Comparison of ENCODE assay signal across 16 cellular contexts in the genomic region with DNA sequence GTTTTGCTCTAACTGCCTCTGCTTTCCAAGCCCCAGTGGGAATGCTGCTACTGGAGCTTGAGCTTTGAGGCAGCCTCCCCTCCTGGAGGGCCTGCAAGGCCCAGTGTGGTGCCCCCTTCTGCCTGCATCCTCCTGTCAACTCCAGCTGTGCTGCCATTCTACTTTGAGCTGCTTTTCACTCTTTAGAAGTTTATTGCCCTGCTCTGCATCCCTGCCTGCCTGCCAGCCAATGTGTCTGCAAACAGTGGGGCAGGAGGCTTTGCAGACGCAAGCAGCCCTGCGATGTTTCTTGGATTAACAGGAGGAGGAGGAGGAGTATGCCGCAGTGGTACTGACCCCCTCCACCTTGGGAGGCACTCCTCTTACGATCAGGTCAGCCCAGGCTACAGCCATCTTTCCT. TPM values are rescaled to one million over a fixed set of nuclear protein-coding genes. Genes with fewer than 3 reads are reported as not detected.
DNase-seq lines count a peak whose midpoint lies in the region; FAIRE-seq and TF ChIP-seq lines count a peak whose summit lies in the region.
"Had no signal": no experiment of that assay in that cellular context is flagged by ENCODE, and none has a peak within 500 bp of the region (broad histone marks: within the 10 kb centered on the region; RNA-seq: fewer than 3 reads in every experiment).

No MANE protein-coding gene starts in this region.

- H3K14ac ChIP-seq in H1 (ENCODE audit: insufficient read length), result no peak overlapping the region

- POLR2A ChIA-PET in H1 (lab: Charles Lee; ENCODE audit: partially characterized antibody), result interaction anchor here (0.9 to 2.8 kb wide), 6 partner anchors 15 to 42 kb away, joined by 3 to 17 read pairs (median 4); no protein-coding TSS in a partner anchor

- H4K8ac ChIP-seq in H1 (ENCODE audit: extremely low read depth, insufficient read depth, low read length), result no peak overlapping the region

- H3K23me2 ChIP-seq in H1 (ENCODE audit: low read depth, low read length), result no peaks in the 10 kb centered on the region

- H3K27ac ChIP-seq in HUES6 (ENCODE audit: low read depth, low read length) (no peak overlapping the region), H1 (ENCODE audit: low read depth, low read length) (no peak overlapping the region), transverse colon (no peak overlapping the region), uterus (peak overlapping the region in 1 of 2 donors; percentile 46)
- H3K27ac ChIP-seq: BLaER1 had no signal

- FAIRE-seq in H1 (lab: Jason Lieb, UNC), result no peak
- FAIRE-seq: GM18507 had no signal

- H3K18ac ChIP-seq in H1 (ENCODE audit: extremely low read depth, low read length), result no peak overlapping the region

- H2BK5ac ChIP-seq in H1 (ENCODE audit: low read depth, low read length), result no peak overlapping the region

- TF ChIP-seq EP300 in H1 (IDR thresholded peaks at IDR 0.05; ENCODE audit: borderline replicate concordance in 1 of 2, low read depth in 2 of 2, low read length in 2 of 2) (no peak), transverse colon (IDR thresholded peaks at IDR 0.05; ENCODE audit: low read depth) (no peak)

- no peaks in the 10 kb centered on the region for H3K36me3 Mint-ChIP-seq in neural crest cell (ENCODE audit: low read depth)
- H3K36me3 Mint-ChIP-seq: CD8-positive, alpha-beta memory T cell had no signal

- no peaks in the 10 kb centered on the region for H3K9me3 Mint-ChIP-seq in neural crest cell
- H3K9me3 Mint-ChIP-seq: CD8-positive, alpha-beta memory T cell had no signal

- DNase-seq in ELF-1 (ENCODE audit: low read depth, low spot score) (peak; percentile 61), H1 (ENCODE audit: low read depth in 1 of 2, low spot score in 2 of 2) (no peak), neural crest cell (ENCODE audit: low read depth, low spot score) (no peak), DMS79 treated with DMSO at 0.1 percent for 48 hours (lab: John Stamatoyannopoulos, UW) (no peak), transverse colon (no peak), uterus (no peak), LoVo (ENCODE audit: low spot score) (no peak)
- DNase-seq: 8988T; AML-193; Caco-2; CD8-positive, alpha-beta memory T cell; H9 had no signal

- no peak overlapping the region for H2AFZ ChIP-seq in H1 (ENCODE audit: low read length)

- in situ Hi-C loops in transverse colon (cut with MboI; ENCODE audit: low pct_ligation_motif_present in 1 of 4, low pct_unique_long_range_greater_than_20kb in 1 of 4, low sequenced_read_pairs in 3 of 4), result no loop called here

- peaks cover 3% of the 10 kb centered on the region for H3K27me3 Mint-ChIP-seq in neural crest cell (ENCODE audit: low read depth)

- H4K20me1 ChIP-seq in H1 (replicated peaks in 1 of 2; ENCODE audit: control insufficient read depth in 1 of 2, insufficient read depth in 2 of 2, low read length in 2 of 2), result no peaks in the 10 kb centered on the region
- H4K20me1 ChIP-seq: BLaER1 had no signal

- no peak overlapping the region for H2BK12ac ChIP-seq in H1 (ENCODE audit: low read depth, low read length)

- no peak overlapping the region for H3K4me3 Mint-ChIP-seq in neural crest cell
- H3K4me3 Mint-ChIP-seq: CD8-positive, alpha-beta memory T cell had no signal

- no peak overlapping the region for H2BK15ac ChIP-seq in H1 (ENCODE audit: low read length)

- CTCF ChIA-PET in H1 (lab: Charles Lee; ENCODE audit: partially characterized antibody), result interaction anchor here (0.8 to 1.4 kb wide), 2 partner anchors 13 to 29 kb away, joined by 3 to 4 read pairs; no protein-coding TSS in a partner anchor

- H3K4ac ChIP-seq in H1 (replicated peaks; ENCODE audit: insufficient read length, low read depth, low read length), result no peak overlapping the region

- H3K9me3 ChIP-seq in HUES6 (ENCODE audit: control insufficient read depth, insufficient read depth, low read depth, low read length), result no peaks in the 10 kb centered on the region
- H3K9me3 ChIP-seq in H1 (ENCODE audit: insufficient read depth in 2 of 2, low read depth in 1 of 2, low read length in 1 of 2), result no peaks in the 10 kb centered on the region
- H3K9me3 ChIP-seq in transverse colon, result no peaks in the 10 kb centered on the region
- H3K9me3 ChIP-seq in uterus, result no peaks in the 10 kb centered on the region
- H3K9me3 ChIP-seq: BLaER1, Caco-2 had no signal

- no peak overlapping the region for H2AK5ac ChIP-seq in H1 (ENCODE audit: low read depth, low read length)

- H3K27me3 ChIP-seq in HUES6 (ENCODE audit: control insufficient read depth, insufficient read depth, low read length) (peaks cover 34% of the 10 kb centered on the region), H1 (replicated peaks in 1 of 4; ENCODE audit: control insufficient read depth in 3 of 4, extremely low read depth in 1 of 4, insufficient read depth in 3 of 4, low read length in 3 of 4) (no peaks in the 10 kb centered on the region; a peak in 1 of 7 replicates), transverse colon (no peaks in the 10 kb centered on the region), uterus (no peaks in the 10 kb centered on the region)

- H3K9ac ChIP-seq in HUES6 (ENCODE audit: low read length) (peak overlapping the region; percentile 11), H1 (replicated peaks in 1 of 4; ENCODE audit: extremely low read depth in 1 of 4, low read depth in 3 of 4, low read length in 3 of 4) (no peak overlapping the region)
- H3K9ac ChIP-seq: BLaER1 had no signal

- H3K4me3 ChIP-seq in HUES6 (ENCODE audit: low read depth, low read length) (no peak overlapping the region), H1 (ENCODE audit: extremely low read depth in 1 of 4, insufficient read depth in 2 of 4, low read depth in 3 of 4, low read length in 4 of 4) (no peak overlapping the region), transverse colon (no peak overlapping the region), uterus (no peak overlapping the region)
- H3K4me3 ChIP-seq: BLaER1 had no signal

- no peak overlapping the region for H3K56ac ChIP-seq in H1 (replicated peaks; ENCODE audit: insufficient read length, low read depth, low read length)

- no peaks in the 10 kb centered on the region for H3K79me2 ChIP-seq in H1 (ENCODE audit: control insufficient read depth in 1 of 2, insufficient read depth in 2 of 2, low read length in 2 of 2)

- peak overlapping the region; percentile 71 for H3K27ac Mint-ChIP-seq in neural crest cell (ENCODE audit: unreplicated experiment)
- H3K27ac Mint-ChIP-seq: H9 had no signal

- no peak for TF ChIP-seq RAD21 in H1 (IDR thresholded peaks at IDR 0.05 in 1 of 2, conservative IDR thresholded peaks at IDR 0.05 in 1 of 2; ENCODE audit: low read depth in 2 of 2, low read length in 2 of 2)

- H3K23ac ChIP-seq in H1 (ENCODE audit: insufficient read length), result no peak overlapping the region

- TF ChIP-seq CTCF in H1 (IDR thresholded peaks at IDR 0.05; ENCODE audit: control extremely low read depth in 1 of 3, insufficient read depth in 1 of 3, low read depth in 1 of 3, low read length in 3 of 3) (no peak), neural crest cell (conservative IDR thresholded peaks at IDR 0.05) (no peak), transverse colon (IDR thresholded peaks at IDR 0.05) (no peak), uterus (IDR thresholded peaks at IDR 0.05) (no peak)

- peak overlapping the region in 1 of 2 experiments; percentile 22; a peak in 2 of 4 replicates for H3K4me2 ChIP-seq in H1 (ENCODE audit: insufficient read depth in 1 of 2, low read depth in 2 of 2, low read length in 2 of 2)
- H3K4me2 ChIP-seq: BLaER1 had no signal

- H3K79me1 ChIP-seq in H1 (ENCODE audit: low read depth, low read length), result no peaks in the 10 kb centered on the region

- intact Hi-C loops in transverse colon (cut with DNase I; ENCODE audit: low total_unique reads), result no loop called here
- intact Hi-C loops in uterus (cut with DNase I; ENCODE audit: low total_unique reads), result no loop called here

- no peak overlapping the region for H2BK120ac ChIP-seq in H1 (replicated peaks; ENCODE audit: low read depth, low read length)

- peaks cover 23% of the 10 kb centered on the region for H3K4me1 Mint-ChIP-seq in neural crest cell

- no peak overlapping the region for H2BK20ac ChIP-seq in H1 (ENCODE audit: low read length)

- no peak overlapping the region for H4K5ac ChIP-seq in H1 (ENCODE audit: insufficient read length, low read depth, low read length)

- H3K4me1 ChIP-seq in HUES6 (ENCODE audit: control insufficient read depth, insufficient read depth, low read length) (peaks cover 63% of the 10 kb centered on the region), H1 (replicated peaks in 1 of 4; ENCODE audit: control insufficient read depth in 3 of 4, insufficient read depth in 4 of 4, low read length in 3 of 4) (peaks cover 7 to 22% (median 17%) of the 10 kb centered on the region in 4 experiments), transverse colon (no peaks in the 10 kb centered on the region), uterus (no peaks in the 10 kb centered on the region)
- H3K4me1 ChIP-seq: BLaER1, Caco-2 had no signal

- no peak for TF ChIP-seq POLR2A in H1 (IDR thresholded peaks at IDR 0.05; ENCODE audit: control extremely low read depth in 1 of 2, low read depth in 2 of 2, low read length in 2 of 2)
- no peak for TF ChIP-seq POLR2A in transverse colon (IDR thresholded peaks at IDR 0.05)
- TF ChIP-seq POLR2A in uterus (IDR thresholded peaks at IDR 0.05), result no peak

- 44% methylated on average over 3 of the region's 4 CpGs; no CpG with 5 or more reads in 1 of the 2 experiments for WGBS in H1 (ENCODE audit: extremely low coverage in 1 of 2, insufficient coverage in 1 of 2, insufficient read length in 1 of 2, insufficient replicate concordance in 2 of 2, low coverage in 1 of 2, low lambda C conversion rate in 2 of 2, missing lambda C conversion rate in 1 of 2), 2 experiments
- 69% methylated on average over 4 of the region's 4 CpGs; no CpG with 5 or more reads in 1 of the 2 donors for WGBS in transverse colon (ENCODE audit: low coverage in 1 of 2), 2 donors

- no peaks in the 10 kb centered on the region; the same call in 1 of the 2 replicates for H3K36me3 ChIP-seq in HUES6 (ENCODE audit: control insufficient read depth, insufficient read depth, low read length)
- H3K36me3 ChIP-seq in H1 (ENCODE audit: control insufficient read depth in 2 of 4, insufficient read depth in 4 of 4, low read length in 3 of 4), result no peaks in the 10 kb centered on the region
- H3K36me3 ChIP-seq in transverse colon, result no peaks in the 10 kb centered on the region
- H3K36me3 ChIP-seq in uterus, result no peaks in the 10 kb centered on the region
- H3K36me3 ChIP-seq: BLaER1 had no signal

- H4K91ac ChIP-seq in H1 (replicated peaks; ENCODE audit: insufficient read length, low read length), result peak overlapping the region; percentile 47

RNA-seq across cellular contexts. Expression of a gene that starts 16.4 kb away (rescaled TPM):
- not detected in 2 replicates for total RNA-seq in H1 (2021; fragmentation: NEBNext Ultra II Directional; extraction: Animal tissue kit (Norgen Biotek cat#: 25700))
- polyA plus RNA-seq in H1 (2011; rRNA removed), result 0.31 and 0.65 TPM in 2 replicates
- polyA plus RNA-seq in H1 (2011; cell fraction: cytosol; rRNA removed), result 0.50 TPM
- polyA plus RNA-seq in H1 (2011; cell fraction: nucleus; rRNA removed), result not detected
- 0.34 TPM in 1 of 4 replicates, not detected in the others for polyA plus RNA-seq in H1 (2012, experiment 1 of 2)
- polyA plus RNA-seq in H1 (2012, experiment 2 of 2), result not detected
- polyA plus RNA-seq in H1 (2013, experiment 1 of 2), result 0.41 TPM
- polyA plus RNA-seq in H1 (2013, experiment 2 of 2), result 0.42 TPM
- 2.0 TPM in 1 of 2 replicates, not detected in the other for polyA minus RNA-seq in H1 (2011; rRNA and poly(A)+ RNA removed)
- not detected for polyA minus RNA-seq in H1 (2011; cell fraction: cytosol; rRNA and poly(A)+ RNA removed)
- not detected for polyA minus RNA-seq in H1 (2011; cell fraction: nucleus; rRNA and poly(A)+ RNA removed)
- total RNA-seq in neural crest cell (2.0 TPM in 1 of 2 replicates, not detected in the other), transverse colon (not detected), uterus (under 1 TPM in 1 of 4 donors, not detected in 3; 0.85 TPM)
- total RNA-seq: Caco-2; CD8-positive, alpha-beta memory T cell; HT-29 had no signal
- polyA plus RNA-seq: CD8-positive, alpha-beta memory T cell had no signal

RNA-seq across cellular contexts. Expression of a gene that starts 40.6 kb away (rescaled TPM):
- 340 and 373 TPM in 2 replicates for total RNA-seq in H1 (2021; fragmentation: NEBNext Ultra II Directional; extraction: Animal tissue kit (Norgen Biotek cat#: 25700))
- polyA plus RNA-seq in H1 (2011; rRNA removed), result 113 and 235 TPM in 2 replicates
- 343 TPM for polyA plus RNA-seq in H1 (2011; cell fraction: cytosol; rRNA removed)
- 67.1 TPM for polyA plus RNA-seq in H1 (2011; cell fraction: nucleus; rRNA removed)
- 291 to 524 TPM (median 325 TPM) in 4 replicates for polyA plus RNA-seq in H1 (2012, experiment 1 of 2)
- 71.1 TPM for polyA plus RNA-seq in H1 (2012, experiment 2 of 2)
- polyA plus RNA-seq in H1 (2013, experiment 1 of 2), result 225 TPM
- 232 TPM for polyA plus RNA-seq in H1 (2013, experiment 2 of 2)
- polyA minus RNA-seq in H1 (2011; rRNA and poly(A)+ RNA removed), result 122 and 150 TPM in 2 replicates
- polyA minus RNA-seq in H1 (2011; cell fraction: cytosol; rRNA and poly(A)+ RNA removed), result 96.4 TPM
- 69.0 TPM for polyA minus RNA-seq in H1 (2011; cell fraction: nucleus; rRNA and poly(A)+ RNA removed)
- total RNA-seq in neural crest cell, result 412 TPM in 2 replicates
- total RNA-seq in transverse colon, result 100 to 1,000 TPM; 171 to 235 (median 185) TPM
- total RNA-seq in uterus, result 100 to 1,000 TPM; 258 to 722 (median 535) TPM

RNA-seq across cellular contexts. Expression of a gene that starts 49.5 kb away (rescaled TPM):
- 44.3 and 49.2 TPM in 2 replicates for total RNA-seq in H1 (2021; fragmentation: NEBNext Ultra II Directional; extraction: Animal tissue kit (Norgen Biotek cat#: 25700))
- 218 and 279 TPM in 2 replicates for polyA plus RNA-seq in H1 (2011; rRNA removed)
- 113 TPM for polyA plus RNA-seq in H1 (2011; cell fraction: cytosol; rRNA removed)
- 342 TPM for polyA plus RNA-seq in H1 (2011; cell fraction: nucleus; rRNA removed)
- polyA plus RNA-seq in H1 (2012, experiment 1 of 2), result 31.3 to 48.8 TPM (median 41.4 TPM) in 4 replicates
- polyA plus RNA-seq in H1 (2012, experiment 2 of 2), result 4.1 TPM
- polyA plus RNA-seq in H1 (2013, experiment 1 of 2), result 35.5 TPM
- polyA plus RNA-seq in H1 (2013, experiment 2 of 2), result 34.1 TPM
- polyA minus RNA-seq in H1 (2011; rRNA and poly(A)+ RNA removed), result 197 and 257 TPM in 2 replicates
- polyA minus RNA-seq in H1 (2011; cell fraction: cytosol; rRNA and poly(A)+ RNA removed), result 51.0 TPM
- polyA minus RNA-seq in H1 (2011; cell fraction: nucleus; rRNA and poly(A)+ RNA removed), result 125 TPM
- total RNA-seq in neural crest cell (265 and 288 TPM in 2 replicates), transverse colon (10 to 100 TPM in 1 of 4 donors, 1 to 10 TPM in 3; 3.8 to 13.7 (median 6.7) TPM), uterus (10 to 100 TPM in 1 of 4 donors, 1 to 10 TPM in 2, under 1 TPM in 1; 0.88 to 41.0 (median 2.0) TPM)
- total RNA-seq: CD8-positive, alpha-beta memory T cell; HT-29 had no signal
- polyA plus RNA-seq: CD8-positive, alpha-beta memory T cell had no signal
